In genomic region chr12:27902651-27903050, GRCh38 we compare ENCODE assay signal across 34 cellular contexts.
"Had no signal": no experiment of that assay in that cellular context is flagged by ENCODE, and none has a peak within 500 bp of the region (broad histone marks: within the 10 kb centered on the region; RNA-seq: fewer than 3 reads in every experiment).

No MANE protein-coding gene starts in this region.

- ATAC-seq: activated CD8-positive, alpha-beta memory T cell treated with anti-CD3 and anti-CD28 coated beads, Interleukin-2, amount 10 ng/mL, durations not matched to agents 7 days and 5 days; activated CD8-positive, alpha-beta T cell treated with anti-CD3 and anti-CD28 coated beads, Interleukin-2, amount 10 ng/mL, durations not matched to agents 7 days and 5 days; activated naive CD8-positive, alpha-beta T cell treated with anti-CD3 and anti-CD28 coated beads, Interleukin-2, amount 50 U/mL, for 24 hours; body of pancreas had no signal

- H3K27ac ChIP-seq: ascending aorta, body of pancreas, brain microvascular endothelial cell, breast epithelium, VCaP had no signal

- H3K4me1 Mint-ChIP-seq: activated CD4-positive, alpha-beta memory T cell treated with anti-CD3 and anti-CD28 coated beads, Interleukin-2, amount 10 ng/mL, durations not matched to agents 7 days and 5 days; activated CD4-positive, alpha-beta T cell treated with anti-CD3 and anti-CD28 coated beads, Interleukin-2, amount 10 ng/mL, durations not matched to agents 24 days and 14 days; activated CD8-positive, alpha-beta memory T cell treated with anti-CD3 and anti-CD28 coated beads, Interleukin-2, amount 10 ng/mL, durations not matched to agents 7 days and 5 days; activated naive CD4-positive, alpha-beta T cell treated with anti-CD3 and anti-CD28 coated beads, Interleukin-2, amount 10 ng/mL, durations not matched to agents 7 days and 5 days; activated naive CD4-positive, alpha-beta T cell treated with anti-CD3 and anti-CD28 coated beads, Interleukin-2, amount 50 U/mL, for 24 hours; activated naive CD8-positive, alpha-beta T cell treated with anti-CD3 and anti-CD28 coated beads, Interleukin-2, amount 10 ng/mL, durations not matched to agents 7 days and 5 days; activated naive CD8-positive, alpha-beta T cell treated with anti-CD3 and anti-CD28 coated beads, Interleukin-2, amount 50 U/mL, for 24 hours had no signal

- H3K4me3 ChIP-seq: ascending aorta, body of pancreas, breast epithelium had no signal

- H3K27me3 ChIP-seq: ascending aorta, body of pancreas, brain microvascular endothelial cell, breast epithelium had no signal

- H3K27ac Mint-ChIP-seq: activated B cell treated with CpG ODN at 0.5 μM for 24 hours; activated CD4-positive, alpha-beta memory T cell treated with anti-CD3 and anti-CD28 coated beads, Interleukin-2, amount 10 ng/mL, durations not matched to agents 7 days and 5 days; activated CD4-positive, alpha-beta T cell treated with anti-CD3 and anti-CD28 coated beads, Interleukin-2, amount 10 ng/mL, durations not matched to agents 24 days and 14 days; activated CD8-positive, alpha-beta memory T cell treated with anti-CD3 and anti-CD28 coated beads, Interleukin-2, amount 10 ng/mL, durations not matched to agents 7 days and 5 days; activated CD8-positive, alpha-beta T cell treated with anti-CD3 and anti-CD28 coated beads, Interleukin-2, amount 10 ng/mL, durations not matched to agents 7 days and 5 days; activated naive CD4-positive, alpha-beta T cell treated with anti-CD3 and anti-CD28 coated beads, Interleukin-2, amount 10 ng/mL, durations not matched to agents 7 days and 5 days; activated naive CD4-positive, alpha-beta T cell treated with anti-CD3 and anti-CD28 coated beads, Interleukin-2, amount 50 U/mL, for 24 hours; activated naive CD8-positive, alpha-beta T cell; activated naive CD8-positive, alpha-beta T cell treated with anti-CD3 and anti-CD28 coated beads, Interleukin-2, amount 10 ng/mL, durations not matched to agents 7 days and 5 days; activated naive CD8-positive, alpha-beta T cell treated with anti-CD3 and anti-CD28 coated beads, Interleukin-2, amount 50 U/mL, for 24 hours; activated T-cell treated with anti-CD3 and anti-CD28 coated beads, Interleukin-2, amount 50 U/mL, for 24 hours; activated T-helper 2 cell treated with anti-CD3 and anti-CD28 coated beads, Interferon-gamma antibody, Interleukin-2, Interleukin-4, amounts not matched to agents 10 μg/mL and 5 μg/mL and 100 μg/mL, durations not matched to agents 14 hours and 24 hours and 36 hours; T-helper 1 cell treated with Interleukin-12 subunit alpha and Interleukin-12 subunit beta and Interleukin-4 antibody, amounts not matched to agents 30 μg/mL and 1 μg/mL, for 36 hours; T-helper 2 cell treated with Interferon-gamma antibody and Interleukin-4, amounts not matched to agents 5 μg/mL and 100 μg/mL, for 36 hours had no signal

- H3K36me3 ChIP-seq: ascending aorta, brain microvascular endothelial cell, breast epithelium had no signal

- H3K9me3 ChIP-seq: ascending aorta, body of pancreas, breast epithelium had no signal

- FAIRE-seq: TTC549 had no signal

- DNase-seq: activated B cell treated with CpG ODN at 0.5 μM for 24 hours; activated CD4-positive, alpha-beta memory T cell treated with anti-CD3 and anti-CD28 coated beads, Interleukin-2, amount 10 ng/mL, durations not matched to agents 7 days and 5 days; activated CD4-positive, alpha-beta T cell treated with anti-CD3 and anti-CD28 coated beads for 4 hours; activated CD4-positive, alpha-beta T cell treated with anti-CD3 and anti-CD28 coated beads, Interleukin-2, amount 10 ng/mL, durations not matched to agents 24 days and 14 days; activated CD4-positive, alpha-beta T cell treated with anti-CD3 and anti-CD28 coated beads, Interleukin-2, amount 50 U/mL, for 48 hours; activated CD4-positive, CD25-positive, alpha-beta regulatory T cell treated with anti-CD3 and anti-CD28 coated beads, Interleukin-2, amount 50 U/mL, for 72 hours; activated CD8-positive, alpha-beta memory T cell treated with anti-CD3 and anti-CD28 coated beads for 24 hours; activated CD8-positive, alpha-beta memory T cell treated with anti-CD3 and anti-CD28 coated beads, Interleukin-2, amount 10 ng/mL, durations not matched to agents 7 days and 5 days; activated CD8-positive, alpha-beta memory T cell treated with anti-CD3 and anti-CD28 coated beads, Interleukin-2, amount 50 U/mL, for 48 hours; activated CD8-positive, alpha-beta T cell treated with anti-CD3 and anti-CD28 coated beads, Interleukin-2, amount 10 ng/mL, durations not matched to agents 7 days and 5 days; activated effector memory CD4-positive, alpha-beta T cell treated with Interleukin-2 at 50 U/mL for 16 hours; activated gamma-delta T cell; activated naive CD4-positive, alpha-beta T cell treated with anti-CD3 and anti-CD28 coated beads, Interleukin-2, amount 10 ng/mL, durations not matched to agents 7 days and 5 days; activated naive CD4-positive, alpha-beta T cell treated with Interleukin-2 at 50 U/mL for 16 hours; activated naive CD8-positive, alpha-beta T cell treated with anti-CD3 and anti-CD28 coated beads, Interleukin-2, amount 10 ng/mL, durations not matched to agents 7 days and 5 days; activated naive CD8-positive, alpha-beta T cell treated with anti-CD3 and anti-CD28 coated beads, Interleukin-2, amount 50 U/mL, for 24 hours; activated T-cell treated with anti-CD3 and anti-CD28 coated beads, Interleukin-2, amount 50 U/mL, for 24 hours; activated T-cell treated with anti-CD3 and anti-CD28 coated beads, Interleukin-2, amount 50 U/mL, for 48 hours; anterior cingulate cortex; body of pancreas; central memory CD4-positive, alpha-beta T cell; T-helper 1 cell; T-helper 2 cell; T-helper 9 cell had no signal

- H3K36me3 Mint-ChIP-seq: activated CD8-positive, alpha-beta memory T cell treated with anti-CD3 and anti-CD28 coated beads, Interleukin-2, amount 10 ng/mL, durations not matched to agents 7 days and 5 days; activated naive CD4-positive, alpha-beta T cell treated with anti-CD3 and anti-CD28 coated beads, Interleukin-2, amount 10 ng/mL, durations not matched to agents 7 days and 5 days; activated naive CD4-positive, alpha-beta T cell treated with anti-CD3 and anti-CD28 coated beads, Interleukin-2, amount 50 U/mL, for 24 hours; activated naive CD8-positive, alpha-beta T cell treated with anti-CD3 and anti-CD28 coated beads, Interleukin-2, amount 10 ng/mL, durations not matched to agents 7 days and 5 days had no signal

- H3K9me3 Mint-ChIP-seq: activated B cell treated with CpG ODN at 0.5 μM for 24 hours; activated CD4-positive, alpha-beta T cell treated with anti-CD3 and anti-CD28 coated beads, Interleukin-2, amount 10 ng/mL, durations not matched to agents 24 days and 14 days; activated naive CD4-positive, alpha-beta T cell treated with anti-CD3 and anti-CD28 coated beads, Interleukin-2, amount 10 ng/mL, durations not matched to agents 7 days and 5 days; activated naive CD4-positive, alpha-beta T cell treated with anti-CD3 and anti-CD28 coated beads, Interleukin-2, amount 50 U/mL, for 24 hours; activated naive CD8-positive, alpha-beta T cell treated with anti-CD3 and anti-CD28 coated beads, Interleukin-2, amount 10 ng/mL, durations not matched to agents 7 days and 5 days; activated naive CD8-positive, alpha-beta T cell treated with anti-CD3 and anti-CD28 coated beads, Interleukin-2, amount 50 U/mL, for 24 hours; activated T-cell treated with anti-CD3 and anti-CD28 coated beads, Interleukin-2, amount 50 U/mL, for 24 hours; activated T-helper 2 cell treated with anti-CD3 and anti-CD28 coated beads, Interferon-gamma antibody, Interleukin-2, Interleukin-4, amounts not matched to agents 10 μg/mL and 5 μg/mL and 100 μg/mL, durations not matched to agents 14 hours and 24 hours and 36 hours; T-helper 1 cell treated with Interleukin-12 subunit alpha and Interleukin-12 subunit beta and Interleukin-4 antibody, amounts not matched to agents 30 μg/mL and 1 μg/mL, for 36 hours; T-helper 2 cell treated with Interferon-gamma antibody and Interleukin-4, amounts not matched to agents 5 μg/mL and 100 μg/mL, for 36 hours had no signal

- H3K27me3 Mint-ChIP-seq: activated naive CD4-positive, alpha-beta T cell treated with anti-CD3 and anti-CD28 coated beads, Interleukin-2, amount 10 ng/mL, durations not matched to agents 7 days and 5 days had no signal

- H3K4me3 Mint-ChIP-seq: activated B cell treated with CpG ODN at 0.5 μM for 24 hours; activated CD4-positive, alpha-beta memory T cell treated with anti-CD3 and anti-CD28 coated beads, Interleukin-2, amount 10 ng/mL, durations not matched to agents 7 days and 5 days; activated CD4-positive, alpha-beta T cell treated with anti-CD3 and anti-CD28 coated beads, Interleukin-2, amount 10 ng/mL, durations not matched to agents 24 days and 14 days; activated CD8-positive, alpha-beta memory T cell treated with anti-CD3 and anti-CD28 coated beads, Interleukin-2, amount 10 ng/mL, durations not matched to agents 7 days and 5 days; activated CD8-positive, alpha-beta T cell treated with anti-CD3 and anti-CD28 coated beads, Interleukin-2, amount 10 ng/mL, durations not matched to agents 7 days and 5 days; activated naive CD4-positive, alpha-beta T cell treated with anti-CD3 and anti-CD28 coated beads, Interleukin-2, amount 10 ng/mL, durations not matched to agents 7 days and 5 days; activated naive CD4-positive, alpha-beta T cell treated with anti-CD3 and anti-CD28 coated beads, Interleukin-2, amount 50 U/mL, for 24 hours; activated naive CD8-positive, alpha-beta T cell; activated naive CD8-positive, alpha-beta T cell treated with anti-CD3 and anti-CD28 coated beads, Interleukin-2, amount 10 ng/mL, durations not matched to agents 7 days and 5 days; activated naive CD8-positive, alpha-beta T cell treated with anti-CD3 and anti-CD28 coated beads, Interleukin-2, amount 50 U/mL, for 24 hours; activated T-cell treated with anti-CD3 and anti-CD28 coated beads, Interleukin-2, amount 50 U/mL, for 24 hours; T-helper 1 cell treated with Interleukin-12 subunit alpha and Interleukin-12 subunit beta and Interleukin-4 antibody, amounts not matched to agents 30 μg/mL and 1 μg/mL, for 36 hours; T-helper 2 cell treated with Interferon-gamma antibody and Interleukin-4, amounts not matched to agents 5 μg/mL and 100 μg/mL, for 36 hours had no signal

- H3K4me1 ChIP-seq: ascending aorta, body of pancreas, breast epithelium had no signal
